In genomic region chr6:68400396-68400795, GRCh38 we compare ENCODE assay signal across 24 cellular contexts.
DNase-seq lines count a peak whose midpoint lies in the region; ATAC-seq, FAIRE-seq and TF ChIP-seq lines count a peak whose summit lies in the region.
"Had no signal": no experiment of that assay in that cellular context is flagged by ENCODE, and none has a peak within 500 bp of the region (broad histone marks: within the 10 kb centered on the region; RNA-seq: fewer than 3 reads in every experiment).

No MANE protein-coding gene starts in this region.

- ATAC-seq in K562, result 0 out of 3 replicates have a peak, but pooled peaks have one; percentile 21
- ATAC-seq: CD8-positive, alpha-beta T cell; heart right ventricle; mucosa of descending colon; psoas muscle; T-cell had no signal

- no peaks in the 10 kb centered on the region for H3K9me1 ChIP-seq in K562 (ENCODE audit: control insufficient read depth, insufficient read depth, low read length)

- 20% methylated on average over 2 of the region's 2 CpGs for WGBS in K562 (ENCODE audit: insufficient coverage, low coverage, missing lambda C conversion rate)

- H3K27ac ChIP-seq in 22Rv1, result no peak overlapping the region
- no peak overlapping the region for H3K27ac ChIP-seq in K562 (ENCODE audit: extremely low read depth, low read depth, low read length)
- H3K27ac ChIP-seq in tibial artery, result no peak overlapping the region
- H3K27ac ChIP-seq: heart right ventricle, psoas muscle, skin epidermis had no signal

- no peaks in the 10 kb centered on the region for H3K9me3 ChIP-seq in K562 (replicated peaks; ENCODE audit: control insufficient read depth, insufficient read depth, low read depth, low read length)
- H3K9me3 ChIP-seq in tibial artery, result peaks cover 0 to 8% (median 0%) of the 10 kb centered on the region in 3 donors
- H3K9me3 ChIP-seq: psoas muscle had no signal

- no peak for TF ChIP-seq EP300 in K562 (IDR thresholded peaks at IDR 0.05; ENCODE audit: low read length)

- no peaks in the 10 kb centered on the region for H4K20me1 ChIP-seq in K562 (replicated peaks; ENCODE audit: control insufficient read depth, insufficient read depth, low read length)

- FAIRE-seq in K562 (lab: Jason Lieb, UNC), result no peak
- FAIRE-seq: HTR-8/SVneo had no signal

- peak in 1 of 4 experiments; percentile 4 for DNase-seq in K562 (ENCODE audit: extremely low read depth in 1 of 4, low spot score in 3 of 4)
- DNase-seq in tibial artery, result no peak
- no peak for DNase-seq in NCI-H1092 (lab: John Stamatoyannopoulos, UW)
- DNase-seq in foreskin melanocyte, result no peak
- no peak for DNase-seq in stimulated activated CD4-positive, alpha-beta T cell treated with anti-CD3 and anti-CD28 coated beads, Interleukin-2, amount 100 ng/mL, for 48 hours
- DNase-seq: activated CD4-positive, alpha-beta T cell treated with anti-CD3 and anti-CD28 coated beads, Interleukin-2, amount 50 U/mL, for 4 hours; amygdala; CD8-positive, alpha-beta T cell; DMS79 treated with DMSO at 0.1 percent for 48 hours; heart right ventricle; Kasumi-1; mucosa of descending colon; NCI-H1436; NCI-H2171 treated with DMSO at 0.1 percent for 48 hours; NCI-H69; psoas muscle; stimulated activated CD4-positive, alpha-beta T cell treated with anti-CD3 and anti-CD28 coated beads, Interleukin-2, amount 100 ng/mL, for 24 hours; stimulated activated naive CD4-positive, alpha-beta T cell; T-cell had no signal

- H3K36me3 ChIP-seq in K562 (ENCODE audit: control insufficient read depth, insufficient read depth, low read length), result no peaks in the 10 kb centered on the region
- H3K36me3 ChIP-seq in tibial artery, result no peaks in the 10 kb centered on the region
- H3K36me3 ChIP-seq: heart right ventricle had no signal

- in situ Hi-C loops in K562 (cut with MboI), result no loop called here

- no peak overlapping the region for H2AFZ ChIP-seq in K562 (ENCODE audit: low read depth, low read length)

- no peak for TF ChIP-seq POLR2A in K562 (conservative IDR thresholded peaks at IDR 0.05)

- intact Hi-C loops in K562 (cut with micrococcal nuclease) (no loop called here), tibial artery (cut with DNase I; ENCODE audit: low total_unique reads) (no loop called here)

- H3K9ac ChIP-seq in K562 (ENCODE audit: insufficient read depth in 1 of 2, low read depth in 2 of 2, low read length in 2 of 2), result no peak overlapping the region

- no peak overlapping the region for H3K4me2 ChIP-seq in K562 (ENCODE audit: insufficient read depth, low read length)

- BruUV-seq in K562 (replicated peaks; lab: Mats Ljungman, UMichigan), result no TSS peak

- POLR2A ChIA-PET in K562 (lab: Yijun Ruan, JAX), result no interaction called here

- no peaks in the 10 kb centered on the region for H3K79me2 ChIP-seq in K562 (ENCODE audit: control insufficient read depth, insufficient read depth, low read length)

- CTCF ChIA-PET in K562 (lab: Yijun Ruan, JAX; ENCODE audit: low intra/inter-chr PET ratio), result no interaction called here

- no peak for TF ChIP-seq RAD21 in K562 (CRISPR knock-in tag; conservative IDR thresholded peaks at IDR 0.05 in 1 of 2, IDR thresholded peaks at IDR 0.05 in 1 of 2)

- H3K4me1 ChIP-seq in K562 (replicated peaks in 1 of 2; ENCODE audit: control insufficient read depth in 2 of 2, insufficient read depth in 2 of 2, low read length in 2 of 2), result no peaks in the 10 kb centered on the region
- H3K4me1 ChIP-seq in tibial artery, result no peaks in the 10 kb centered on the region
- H3K4me1 ChIP-seq: heart right ventricle, psoas muscle had no signal

- H3K27me3 ChIP-seq in K562 (ENCODE audit: control insufficient read depth in 2 of 2, insufficient read depth in 2 of 2, low read length in 2 of 2) (no peaks in the 10 kb centered on the region), tibial artery (no peaks in the 10 kb centered on the region)
- H3K27me3 ChIP-seq: heart right ventricle had no signal

- TF ChIP-seq CTCF in 22Rv1 (IDR thresholded peaks at IDR 0.05) (peak; percentile 41; the same call in 1 of the 2 replicates), GM12873 (IDR thresholded peaks at IDR 0.05; ENCODE audit: insufficient read depth, low read depth, low read length, missing control alignments) (peak; percentile 51), LNCAP (IDR thresholded peaks at IDR 0.05) (peak; percentile 16; the same call in 1 of the 2 replicates), K562 (IDR thresholded peaks at IDR 0.05 in 2 of 3, conservative IDR thresholded peaks at IDR 0.05 in 1 of 3; ENCODE audit: insufficient read depth in 2 of 3, low read depth in 1 of 3, low read length in 3 of 3) (peak in 2 of 3 experiments; percentile 21 to 46; a peak in 2 of 6 replicates), tibial artery (IDR thresholded peaks at IDR 0.05) (no peak)

- H3K4me3 ChIP-seq in K562, result no peak overlapping the region
- H3K4me3 ChIP-seq in tibial artery, result no peak overlapping the region
- H3K4me3 ChIP-seq: heart right ventricle, mucosa of descending colon, psoas muscle, skin epidermis had no signal

TF ChIP-seq in K562, 482 proteins besides CTCF, POLR2A, EP300 and RAD21:
- TF ChIP-seq MEF2D (tag; conservative IDR thresholded peaks at IDR 0.05; ENCODE audit: low read depth), result no peak

Comparison
In these comparisons a context has a peak if more than half of its experiments do, and no peak if none do; other contexts are left out.
1. CTCF ChIP-seq: peak in 22Rv1 (single experiment), GM12873 (single experiment), LNCAP (single experiment) and K562 (2 of 3); none in tibial artery (0 of 2).